Comparison of ENCODE assay signal across 18 cellular contexts in the genomic region with DNA sequence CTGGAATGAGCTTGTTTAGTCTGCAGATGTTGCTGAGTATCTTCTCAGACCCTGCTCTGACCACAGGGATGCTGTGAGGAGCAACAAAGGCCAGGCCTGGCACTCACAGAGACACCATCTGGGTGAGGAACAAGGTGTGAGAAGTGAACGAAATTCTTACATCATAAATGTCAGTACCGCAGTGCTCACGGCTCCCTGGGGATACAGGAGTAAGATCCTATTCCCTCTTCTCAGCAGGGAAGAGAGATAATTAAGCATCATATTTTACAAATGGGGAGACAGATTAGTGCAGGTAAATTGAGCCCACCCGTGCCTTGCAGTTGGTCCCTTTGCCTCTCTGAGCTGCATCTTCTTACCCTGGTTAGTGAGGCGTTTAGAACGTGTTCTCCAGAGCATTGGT.
"Had no signal": no experiment of that assay in that cellular context is flagged by ENCODE, and none has a peak within 500 bp of the region (broad histone marks: within the 10 kb centered on the region; RNA-seq: fewer than 3 reads in every experiment).

No MANE protein-coding gene starts in this region.

- H3K9me3 ChIP-seq: left lung, sigmoid colon, thyroid gland had no signal

- H3K4me1 ChIP-seq: left lung, parathyroid adenoma, thyroid gland had no signal

- H3K27me3 ChIP-seq: left lung, sigmoid colon, thyroid gland had no signal

- H3K36me3 ChIP-seq: left lung, sigmoid colon, thyroid gland had no signal

- H3K4me3 ChIP-seq: coronary artery, left lung, sigmoid colon, thyroid gland had no signal

- H3K27ac ChIP-seq: coronary artery, left lung, parathyroid adenoma, sigmoid colon, thyroid gland had no signal

- DNase-seq: activated B cell treated with CpG ODN at 0.5 μM for 24 hours; activated CD4-positive, alpha-beta T cell treated with anti-CD3 and anti-CD28 coated beads for 48 hours; activated CD8-positive, alpha-beta T cell treated with anti-CD3 and anti-CD28 coated beads for 36 hours; activated naive CD4-positive, alpha-beta T cell treated with Interleukin-2 at 50 U/mL for 16 hours; activated naive CD8-positive, alpha-beta T cell treated with anti-CD3 and anti-CD28 coated beads, Interleukin-2, amount 10 ng/mL, durations not matched to agents 7 days and 5 days; activated T-cell treated with anti-CD3 and anti-CD28 coated beads, Interleukin-2, amount 50 U/mL, for 1 hour; amygdala; caudate nucleus; erythroblast; left lung; sigmoid colon; stimulated activated CD4-positive, alpha-beta T cell treated with anti-CD3 and anti-CD28 coated beads, Interleukin-4, amount 100 ng/mL, for 24 hours; stimulated activated naive B cell treated with anti-CD40 and anti-IgM and Interleukin-4, amounts not matched to agents 10 μg/mL and 1 μg/mL and 100 μg/mL, for 72 hours; T-helper 9 cell; thyroid gland had no signal

- ATAC-seq: activated CD8-positive, alpha-beta T cell treated with anti-CD3 and anti-CD28 coated beads for 36 hours; left lung; natural killer cell treated with Interleukin-12 subunit alpha and Interleukin-12 subunit beta and Interleukin-15 and Interleukin-18, amount 100 ng/mL, for 72 hours; stimulated activated naive B cell treated with anti-CD40 and anti-IgM and Interleukin-4, amounts not matched to agents 10 μg/mL and 1 μg/mL and 100 μg/mL, for 72 hours had no signal
